ENCODE assay signal across 1 cellular context in genomic region chr19:4007021-4007835, GRCh38.
TF ChIP-seq lines count a peak whose summit lies in the region.

TSS of gene PIAS4 (plus strand) at chr19:4007736. CDS start at chr19:4007761, 25 bp downstream.

TF ChIP-seq in HepG2, 621 proteins besides CTCF, POLR2A, EP300 and RAD21 (continued from another document and continues in another):
- TF ChIP-seq SKIL (CRISPR knock-in tag; IDR thresholded peaks at IDR 0.05; ENCODE audit: borderline replicate concordance) = no peak
- TF ChIP-seq RBM39 (IDR thresholded peaks at IDR 0.05; ENCODE audit: low read depth, low read length, poor library complexity, severe bottlenecking) = peak; percentile 67
- 0 out of 2 replicates have a peak, but pooled peaks have one; percentile 60 for TF ChIP-seq ZNF614 (CRISPR knock-in tag; IDR thresholded peaks at IDR 0.05; ENCODE audit: borderline replicate concordance)
- TF ChIP-seq ATF7-NPFF (CRISPR knock-in tag; IDR thresholded peaks at IDR 0.05; ENCODE audit: low read depth) = no peak; the same call in 1 of the 2 replicates
- peak; percentile 26; the same call in 1 of the 2 replicates for TF ChIP-seq ATF2 (CRISPR knock-in tag; IDR thresholded peaks at IDR 0.05)
- no peak for TF ChIP-seq ZNF362 (CRISPR knock-in tag; IDR thresholded peaks at IDR 0.05; ENCODE audit: borderline replicate concordance)
- no peak; the same call in 1 of the 2 replicates for TF ChIP-seq MTA1 (CRISPR knock-in tag; IDR thresholded peaks at IDR 0.05; ENCODE audit: borderline replicate concordance)
- TF ChIP-seq SIX4 (CRISPR knock-in tag; IDR thresholded peaks at IDR 0.05) = no peak
- TF ChIP-seq ZNF441 (CRISPR knock-in tag; IDR thresholded peaks at IDR 0.05; ENCODE audit: borderline replicate concordance) = no peak
- TF ChIP-seq KLF11 (CRISPR knock-in tag; IDR thresholded peaks at IDR 0.05) = no peak
- no peak for TF ChIP-seq ZNF34 (CRISPR knock-in tag; IDR thresholded peaks at IDR 0.05; ENCODE audit: borderline replicate concordance)
- no peak for TF ChIP-seq SIX1 (CRISPR knock-in tag; IDR thresholded peaks at IDR 0.05; ENCODE audit: borderline replicate concordance)
- peak; percentile 23; the same call in 1 of the 2 replicates for TF ChIP-seq HMGXB3 (CRISPR knock-in tag; IDR thresholded peaks at IDR 0.05; ENCODE audit: borderline replicate concordance)
- TF ChIP-seq ARID4A (CRISPR knock-in tag; IDR thresholded peaks at IDR 0.05; ENCODE audit: borderline replicate concordance) = peak; percentile 88
- peak; percentile 77; the same call in 1 of the 2 replicates for TF ChIP-seq ZGPAT (CRISPR knock-in tag; IDR thresholded peaks at IDR 0.05)
- no peak for TF ChIP-seq ADNP (CRISPR knock-in tag; IDR thresholded peaks at IDR 0.05)
- TF ChIP-seq GMEB1 (CRISPR knock-in tag; IDR thresholded peaks at IDR 0.05; ENCODE audit: borderline replicate concordance) = peak; percentile 83
- no peak for TF ChIP-seq KIAA2018 (CRISPR knock-in tag; IDR thresholded peaks at IDR 0.05; ENCODE audit: borderline replicate concordance)
- TF ChIP-seq REPIN1 (CRISPR knock-in tag; IDR thresholded peaks at IDR 0.05; ENCODE audit: borderline replicate concordance, low read depth) = peak; percentile 67; the same call in 1 of the 2 replicates
- no peak for TF ChIP-seq MTA3 (CRISPR knock-in tag; IDR thresholded peaks at IDR 0.05)
- TF ChIP-seq HNF4G (IDR thresholded peaks at IDR 0.05; ENCODE audit: borderline replicate concordance, low read depth, low read length) = no peak
- TF ChIP-seq HNF4G (CRISPR knock-in tag; IDR thresholded peaks at IDR 0.05; ENCODE audit: borderline replicate concordance, low read depth) = no peak
- no peak for TF ChIP-seq ZKSCAN1 (IDR thresholded peaks at IDR 0.05; ENCODE audit: low read length)
- peak; percentile 78 for TF ChIP-seq SKI (IDR thresholded peaks at IDR 0.05; ENCODE audit: partially characterized antibody)
- TF ChIP-seq ASH2L (IDR thresholded peaks at IDR 0.05; ENCODE audit: insufficient read length, low read depth, low read length) = peak; percentile 59
